ENCODE assay signal across 24 cellular contexts in genomic region chr3:38711321-38711720, GRCh38.
"Had no signal": no experiment of that assay in that cellular context is flagged by ENCODE, and none has a peak within 500 bp of the region (broad histone marks: within the 10 kb centered on the region; RNA-seq: fewer than 3 reads in every experiment).

No MANE protein-coding gene starts in this region.

- H3K27me3 ChIP-seq: hepatocyte, ovary, tibial nerve, upper lobe of left lung, vagina had no signal

- H3K4me2 ChIP-seq: hepatocyte had no signal

- H3K9me3 ChIP-seq: left ventricle myocardium inferior, mucosa of descending colon, ovary, prostate gland, spleen, tibial nerve, upper lobe of left lung, vagina had no signal

- H3K4me1 Mint-ChIP-seq: naive thymus-derived CD4-positive, alpha-beta T cell; stimulated activated effector memory CD8-positive, alpha-beta T cell treated with anti-CD3 and anti-CD28 coated beads, Interleukin-12 subunit alpha, Interleukin-12 subunit beta, amount 100 ng/mL, for 72 hours had no signal

- H3K9me3 Mint-ChIP-seq: natural killer cell treated with Interleukin-12 subunit alpha and Interleukin-12 subunit beta and Interleukin-15 and Interleukin-18, amount 100 ng/mL, for 72 hours; stimulated activated effector memory CD8-positive, alpha-beta T cell treated with anti-CD3 and anti-CD28 coated beads, Interleukin-12 subunit alpha, Interleukin-12 subunit beta, amount 100 ng/mL, for 72 hours; stimulated activated naive CD8-positive, alpha-beta T cell treated with anti-CD3 and anti-CD28 coated beads, Interleukin-15, Interleukin-2, amounts not matched to agents 100 ng/mL and 50 ng/mL, for 24 hours had no signal

- H2AFZ ChIP-seq: hepatocyte had no signal

- H3K79me2 ChIP-seq: hepatocyte had no signal

- H3K36me3 Mint-ChIP-seq: naive thymus-derived CD4-positive, alpha-beta T cell; natural killer cell treated with Interleukin-12 subunit alpha and Interleukin-12 subunit beta and Interleukin-15 and Interleukin-18, amount 100 ng/mL, for 72 hours; stimulated activated effector memory CD8-positive, alpha-beta T cell treated with anti-CD3 and anti-CD28 coated beads, Interleukin-12 subunit alpha, Interleukin-12 subunit beta, amount 100 ng/mL, for 72 hours had no signal

- H3K27ac Mint-ChIP-seq: naive thymus-derived CD4-positive, alpha-beta T cell; natural killer cell treated with Interleukin-12 subunit alpha and Interleukin-12 subunit beta and Interleukin-15 and Interleukin-18, amount 100 ng/mL, for 72 hours; stimulated activated effector memory CD8-positive, alpha-beta T cell treated with anti-CD3 and anti-CD28 coated beads, Interleukin-12 subunit alpha, Interleukin-12 subunit beta, amount 100 ng/mL, for 72 hours; stimulated activated naive CD8-positive, alpha-beta T cell treated with anti-CD3 and anti-CD28 coated beads, Interleukin-15, Interleukin-2, amounts not matched to agents 100 ng/mL and 50 ng/mL, for 24 hours had no signal

- H3K27ac ChIP-seq: hepatocyte, left ventricle myocardium inferior, ovary, prostate gland, spleen, tibial nerve, upper lobe of left lung, vagina had no signal

- ATAC-seq: mucosa of descending colon; naive thymus-derived CD4-positive, alpha-beta T cell; natural killer cell treated with Interleukin-12 subunit alpha and Interleukin-12 subunit beta and Interleukin-15 and Interleukin-18, amount 100 ng/mL, for 72 hours; right cardiac atrium; sciatic nerve; stimulated activated effector memory CD8-positive, alpha-beta T cell treated with anti-CD3 and anti-CD28 coated beads, Interleukin-12 subunit alpha, Interleukin-12 subunit beta, amount 100 ng/mL, for 72 hours had no signal

- H3K4me1 ChIP-seq: left ventricle myocardium inferior, prostate gland, spleen, tibial nerve, upper lobe of left lung, vagina had no signal

- DNase-seq: islet precursor cell; left ventricle myocardium inferior; mesendoderm; midbrain; mucosa of descending colon; naive thymus-derived CD4-positive, alpha-beta T cell; ovary; retina; right cardiac atrium; small intestine; spleen; stimulated activated CD4-positive, alpha-beta T cell treated with anti-CD3 and anti-CD28 coated beads, Interleukin-4, amount 100 ng/mL, for 24 hours; stimulated activated naive CD4-positive, alpha-beta T cell; substantia nigra; upper lobe of left lung had no signal

- H3K4me3 Mint-ChIP-seq: naive thymus-derived CD4-positive, alpha-beta T cell; natural killer cell treated with Interleukin-12 subunit alpha and Interleukin-12 subunit beta and Interleukin-15 and Interleukin-18, amount 100 ng/mL, for 72 hours; stimulated activated effector memory CD8-positive, alpha-beta T cell treated with anti-CD3 and anti-CD28 coated beads, Interleukin-12 subunit alpha, Interleukin-12 subunit beta, amount 100 ng/mL, for 72 hours; stimulated activated naive CD8-positive, alpha-beta T cell treated with anti-CD3 and anti-CD28 coated beads, Interleukin-15, Interleukin-2, amounts not matched to agents 100 ng/mL and 50 ng/mL, for 24 hours had no signal

- H3K36me3 ChIP-seq: left ventricle myocardium inferior, ovary, prostate gland, spleen, tibial nerve, upper lobe of left lung, vagina had no signal

- H3K4me3 ChIP-seq: hepatocyte, left ventricle myocardium inferior, lung, mucosa of descending colon, ovary, prostate gland, spleen, tibial nerve, upper lobe of left lung, vagina had no signal
